In the genomic region with DNA sequence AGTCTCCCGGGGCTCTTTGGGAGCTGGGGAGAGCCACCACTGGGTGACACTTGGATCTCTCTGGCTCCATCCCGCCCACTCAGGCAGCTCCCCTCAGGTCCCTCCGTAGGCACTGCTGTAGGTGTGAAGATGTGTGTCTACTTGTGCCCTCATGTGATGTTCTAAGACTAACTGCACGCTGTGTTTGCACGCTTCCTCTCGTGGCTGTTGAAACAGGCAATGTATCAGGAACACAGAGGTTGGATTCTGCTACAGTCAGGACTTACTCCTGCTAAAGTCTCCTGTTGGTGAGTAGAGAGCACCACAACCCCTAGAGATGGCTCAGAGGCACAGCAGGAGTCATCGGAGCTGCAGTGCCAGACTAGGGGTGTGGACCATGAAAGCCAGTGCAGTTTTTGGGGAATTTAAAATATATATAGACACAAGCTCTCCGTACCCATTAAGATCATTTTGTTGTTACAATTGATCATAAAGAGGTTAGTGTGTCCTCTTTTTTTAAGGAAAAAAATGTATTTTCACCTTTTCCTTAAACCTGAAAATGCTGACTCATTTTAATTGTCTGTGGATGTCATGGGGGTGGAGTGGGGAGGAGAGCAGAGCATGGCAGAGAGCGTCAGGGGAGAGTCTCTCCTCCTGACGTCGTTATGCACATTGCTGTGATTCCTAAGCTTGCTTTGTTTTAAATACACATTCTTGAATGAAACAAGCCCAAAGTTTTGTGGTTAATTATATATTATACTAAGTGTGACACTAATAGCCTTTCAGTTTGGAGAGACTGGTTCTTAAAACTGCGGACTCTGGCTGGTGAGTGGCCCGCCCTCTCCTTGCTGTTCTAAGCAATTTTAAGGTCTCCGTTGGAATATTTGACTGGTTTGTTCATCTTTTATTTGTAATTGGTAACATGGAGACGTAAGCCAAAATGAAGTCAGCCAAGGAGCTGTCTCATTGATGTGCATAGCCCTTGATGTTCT, we compare ENCODE assay signal across 10 cellular contexts. TPM values are rescaled to one million over a fixed set of nuclear protein-coding genes. Genes with fewer than 3 reads are reported as not detected.
DNase-seq lines count a peak whose midpoint lies in the region; ATAC-seq, FAIRE-seq and TF ChIP-seq lines count a peak whose summit lies in the region.
"Had no signal": no experiment of that assay in that cellular context is flagged by ENCODE, and none has a peak within 500 bp of the region (broad histone marks: within the 10 kb centered on the region; RNA-seq: fewer than 3 reads in every experiment).

No MANE protein-coding gene starts in this region.

- TF ChIP-seq POLR2A in body of pancreas (IDR thresholded peaks at IDR 0.05): no peak

- H3K9me3 Mint-ChIP-seq in activated CD4-positive, alpha-beta T cell treated with anti-CD3 and anti-CD28 coated beads for 36 hours (ENCODE audit: low read depth): no peaks in the 10 kb centered on the region
- H3K9me3 Mint-ChIP-seq in astrocyte (ENCODE audit: unreplicated experiment): no peaks in the 10 kb centered on the region

- peaks cover 3% of the 10 kb centered on the region for H3K79me2 ChIP-seq in astrocyte (ENCODE audit: insufficient read depth, low read length)

- 81 to 82% methylated on average over 9 to 14 of the region's 15 CpGs for WGBS in body of pancreas, 2 donors

- H3K4me1 ChIP-seq in astrocyte (ENCODE audit: insufficient read depth, low read length): peaks cover 14% of the 10 kb centered on the region
- H3K4me1 ChIP-seq in body of pancreas: no peaks in the 10 kb centered on the region

- H3K9ac ChIP-seq in astrocyte (ENCODE audit: low read length): peak overlapping the region; percentile 65

- no peak for FAIRE-seq in astrocyte (lab: Jason Lieb, UNC)

- H3K27me3 ChIP-seq in astrocyte (ENCODE audit: insufficient read depth, low read length) (no peaks in the 10 kb centered on the region), body of pancreas (no peaks in the 10 kb centered on the region)

- DNase-seq in activated CD4-positive, alpha-beta T cell treated with anti-CD3 and anti-CD28 coated beads for 36 hours: no peak
- no peak for DNase-seq in activated CD4-positive, alpha-beta T cell treated with anti-CD3 and anti-CD28 coated beads, Interleukin-2, amount 50 U/mL, for 48 hours
- DNase-seq in astrocyte (ENCODE audit: low read depth) (peak; percentile 87), iris pigment epithelial cell (ENCODE audit: low read depth) (peak; percentile 89), GM20000 (ENCODE audit: low spot score) (no peak), body of pancreas (no peak)
- DNase-seq: NCI-H1417 had no signal

- H3K4me1 Mint-ChIP-seq in activated CD4-positive, alpha-beta T cell treated with anti-CD3 and anti-CD28 coated beads for 36 hours: no peaks in the 10 kb centered on the region
- H3K4me1 Mint-ChIP-seq in astrocyte (ENCODE audit: low read depth, unreplicated experiment): peaks cover 14% of the 10 kb centered on the region

- ATAC-seq in activated CD4-positive, alpha-beta T cell treated with anti-CD3 and anti-CD28 coated beads for 36 hours: no peak
- no peak for ATAC-seq in HG02571 (IDR thresholded peaks at IDR 0.05; ENCODE audit: unreplicated experiment)
- no peak for ATAC-seq in body of pancreas
- ATAC-seq: Right ventricle myocardium inferior had no signal

- H3K27ac Mint-ChIP-seq in activated CD4-positive, alpha-beta T cell treated with anti-CD3 and anti-CD28 coated beads for 36 hours: peak overlapping the region; percentile 6
- H3K27ac Mint-ChIP-seq in astrocyte (ENCODE audit: unreplicated experiment): peak overlapping the region; percentile 51

- H3K4me3 ChIP-seq in astrocyte (ENCODE audit: insufficient read depth, low read depth, low read length) (no peak overlapping the region), body of pancreas (no peak overlapping the region)

- H4K20me1 ChIP-seq in astrocyte (ENCODE audit: insufficient read depth, low read length): peaks cover 13% of the 10 kb centered on the region

- no peaks in the 10 kb centered on the region for H3K27me3 Mint-ChIP-seq in activated CD4-positive, alpha-beta T cell treated with anti-CD3 and anti-CD28 coated beads for 36 hours
- no peaks in the 10 kb centered on the region for H3K27me3 Mint-ChIP-seq in astrocyte (ENCODE audit: low read depth, unreplicated experiment)

- peaks cover 34% of the 10 kb centered on the region for H3K36me3 Mint-ChIP-seq in activated CD4-positive, alpha-beta T cell treated with anti-CD3 and anti-CD28 coated beads for 36 hours (ENCODE audit: low read depth)
- H3K36me3 Mint-ChIP-seq in astrocyte (ENCODE audit: low read depth, unreplicated experiment): peaks cover 18% of the 10 kb centered on the region

- TF ChIP-seq CTCF in astrocyte (IDR thresholded peaks at IDR 0.05; ENCODE audit: insufficient read depth, low read depth, low read length) (peak; percentile 15), GM20000 (IDR thresholded peaks at IDR 0.05; ENCODE audit: extremely low read depth, missing control alignments) (no peak), body of pancreas (IDR thresholded peaks at IDR 0.05) (no peak)

- peak overlapping the region; percentile 81 for H3K27ac ChIP-seq in astrocyte (ENCODE audit: low read depth, low read length)
- peak overlapping the region; percentile 50 for H3K27ac ChIP-seq in temporal lobe (ENCODE audit: low read depth, low read length)
- no peak overlapping the region for H3K27ac ChIP-seq in body of pancreas

- no peak overlapping the region for H3K4me3 Mint-ChIP-seq in activated CD4-positive, alpha-beta T cell treated with anti-CD3 and anti-CD28 coated beads for 36 hours
- no peak overlapping the region for H3K4me3 Mint-ChIP-seq in astrocyte (ENCODE audit: unreplicated experiment)

- POLR2A ChIA-PET in activated CD4-positive, alpha-beta T cell treated with anti-CD3 and anti-CD28 coated beads for 36 hours (lab: Charles Lee): no interaction called here

- H3K9me3 ChIP-seq in astrocyte (ENCODE audit: insufficient read depth, low read depth, low read length) (no peaks in the 10 kb centered on the region), body of pancreas (no peaks in the 10 kb centered on the region)

- peak overlapping the region; percentile 44 for H3K4me2 ChIP-seq in astrocyte (ENCODE audit: low read length)

- H3K36me3 ChIP-seq in astrocyte (ENCODE audit: insufficient read depth, low read length) (peaks cover 26% of the 10 kb centered on the region), body of pancreas (replicated peaks in 1 of 2; ENCODE audit: insufficient read depth in 1 of 2, low read depth in 2 of 2) (peaks cover 10 to 13% of the 10 kb centered on the region in 2 donors)

- no peak overlapping the region for H2AFZ ChIP-seq in astrocyte (ENCODE audit: low read depth, low read length)

- CTCF ChIA-PET in activated CD4-positive, alpha-beta T cell treated with anti-CD3 and anti-CD28 coated beads for 36 hours (lab: Charles Lee): no interaction called here

- intact Hi-C loops in activated CD4-positive, alpha-beta T cell treated with anti-CD3 and anti-CD28 coated beads for 36 hours (cut with DNase I, micrococcal nuclease): no loop called here
- intact Hi-C loops in body of pancreas (cut with DNase I): no loop called here

RNA-seq across cellular contexts. Expression of gene CTTN, which starts 16.2 kb away (rescaled TPM):
- 10 to 100 TPM; 40.9 to 41.1 TPM for total RNA-seq in activated CD4-positive, alpha-beta T cell treated with anti-CD3 and anti-CD28 coated beads for 36 hours
- total RNA-seq in astrocyte (291 and 344 TPM in 2 replicates), temporal lobe (65.2 TPM), body of pancreas (100 to 1,000 TPM; 126 to 197 TPM)

Comparison
In these comparisons a context has a peak if more than half of its experiments do, and no peak if none do; other contexts are left out.
1. DNase-seq: peak in astrocyte (single experiment) and iris pigment epithelial cell (single experiment); none in activated CD4-positive, alpha-beta T cell treated with anti-CD3 and anti-CD28 coated beads for 36 hours (single experiment), activated CD4-positive, alpha-beta T cell treated with anti-CD3 and anti-CD28 coated beads, Interleukin-2, amount 50 U/mL, for 48 hours (0 of 2), GM20000 (single experiment) and body of pancreas (0 of 4).
2. H3K27ac ChIP-seq: peak in astrocyte (single experiment) and temporal lobe (single experiment); none in body of pancreas (0 of 4).